In the genomic region with DNA sequence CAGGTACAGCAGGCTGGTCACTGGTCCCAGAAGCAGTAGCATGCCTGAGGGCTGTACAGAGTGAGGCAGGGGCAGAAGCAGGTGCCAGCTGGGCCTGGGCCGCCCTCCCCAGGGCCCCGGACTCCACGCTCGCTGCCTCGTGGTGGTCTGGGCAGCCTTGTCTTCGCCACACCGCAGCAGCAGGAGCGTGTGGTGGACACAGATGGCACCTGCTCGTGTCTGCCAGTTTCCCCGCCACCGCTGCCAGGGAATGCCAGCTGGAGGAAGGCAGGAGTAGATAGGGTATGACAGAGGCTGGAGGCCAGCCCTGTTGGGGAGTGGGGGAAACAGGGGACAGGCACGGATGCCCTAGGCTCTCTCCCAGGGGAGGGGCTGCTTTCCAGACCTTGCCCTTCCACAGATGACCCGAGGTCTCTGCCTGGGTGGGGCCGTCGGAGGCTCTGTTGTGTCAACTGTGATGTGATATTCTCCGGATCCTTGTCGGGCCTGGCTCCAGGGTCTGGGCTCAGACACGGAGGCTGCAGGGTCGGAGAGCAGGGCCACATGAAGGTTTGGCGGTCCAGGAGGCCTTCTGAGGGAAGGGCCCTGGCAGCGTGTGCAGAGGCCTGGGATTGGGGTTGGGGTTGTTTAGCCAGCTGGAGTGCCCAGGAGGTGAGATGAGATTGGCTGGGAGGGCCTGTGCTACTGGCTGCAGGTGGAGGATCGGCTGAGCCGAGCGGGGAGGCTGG, we compare ENCODE assay signal across 1 cellular context.
TF ChIP-seq lines count a peak whose summit lies in the region.

No MANE protein-coding gene starts in this region.

TF ChIP-seq in HepG2, 621 proteins besides CTCF, POLR2A, EP300 and RAD21:
- TF ChIP-seq, protein P1, sequence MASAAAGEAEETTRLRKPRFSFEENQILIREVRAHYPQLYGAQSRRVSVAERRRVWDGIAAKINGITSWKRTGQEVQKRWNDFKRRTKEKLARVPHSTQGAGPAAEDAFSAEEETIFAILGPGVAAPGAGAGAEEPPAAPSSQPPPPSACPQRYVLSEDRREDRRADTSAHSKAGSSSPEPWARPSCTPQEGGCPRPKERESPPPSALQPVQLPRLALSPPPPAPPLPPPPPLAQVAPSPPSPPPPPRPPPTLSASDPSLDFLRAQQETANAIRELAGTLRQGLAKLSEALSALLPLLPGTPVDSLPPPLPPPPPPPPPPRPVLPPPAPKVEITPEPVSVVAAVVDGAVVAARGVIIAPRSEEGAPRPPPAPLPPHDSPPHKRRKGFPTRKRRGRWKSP (CRISPR knock-in tag; IDR thresholded peaks at IDR 0.05): no peak
- TF ChIP-seq HOXA7 (CRISPR knock-in tag; IDR thresholded peaks at IDR 0.05): no peak
- TF ChIP-seq, protein P2, sequence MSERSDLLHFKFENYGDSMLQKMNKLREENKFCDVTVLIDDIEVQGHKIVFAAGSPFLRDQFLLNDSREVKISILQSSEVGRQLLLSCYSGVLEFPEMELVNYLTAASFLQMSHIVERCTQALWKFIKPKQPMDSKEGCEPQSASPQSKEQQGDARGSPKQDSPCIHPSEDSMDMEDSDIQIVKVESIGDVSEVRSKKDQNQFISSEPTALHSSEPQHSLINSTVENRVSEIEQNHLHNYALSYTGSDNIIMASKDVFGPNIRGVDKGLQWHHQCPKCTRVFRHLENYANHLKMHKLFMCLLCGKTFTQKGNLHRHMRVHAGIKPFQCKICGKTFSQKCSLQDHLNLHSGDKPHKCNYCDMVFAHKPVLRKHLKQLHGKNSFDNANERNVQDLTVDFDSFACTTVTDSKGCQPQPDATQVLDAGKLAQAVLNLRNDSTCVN (CRISPR knock-in tag; IDR thresholded peaks at IDR 0.05; ENCODE audit: borderline replicate concordance): no peak
- TF ChIP-seq, protein P3, sequence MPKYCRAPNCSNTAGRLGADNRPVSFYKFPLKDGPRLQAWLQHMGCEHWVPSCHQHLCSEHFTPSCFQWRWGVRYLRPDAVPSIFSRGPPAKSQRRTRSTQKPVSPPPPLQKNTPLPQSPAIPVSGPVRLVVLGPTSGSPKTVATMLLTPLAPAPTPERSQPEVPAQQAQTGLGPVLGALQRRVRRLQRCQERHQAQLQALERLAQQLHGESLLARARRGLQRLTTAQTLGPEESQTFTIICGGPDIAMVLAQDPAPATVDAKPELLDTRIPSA (CRISPR knock-in tag; IDR thresholded peaks at IDR 0.05; ENCODE audit: borderline replicate concordance): no peak
- no peak for TF ChIP-seq ZNF891 (CRISPR knock-in tag; IDR thresholded peaks at IDR 0.05)
- TF ChIP-seq CREB1 (IDR thresholded peaks at IDR 0.05): no peak
- TF ChIP-seq CREB1 (CRISPR knock-in tag; IDR thresholded peaks at IDR 0.05): no peak
- TF ChIP-seq, protein P4, sequence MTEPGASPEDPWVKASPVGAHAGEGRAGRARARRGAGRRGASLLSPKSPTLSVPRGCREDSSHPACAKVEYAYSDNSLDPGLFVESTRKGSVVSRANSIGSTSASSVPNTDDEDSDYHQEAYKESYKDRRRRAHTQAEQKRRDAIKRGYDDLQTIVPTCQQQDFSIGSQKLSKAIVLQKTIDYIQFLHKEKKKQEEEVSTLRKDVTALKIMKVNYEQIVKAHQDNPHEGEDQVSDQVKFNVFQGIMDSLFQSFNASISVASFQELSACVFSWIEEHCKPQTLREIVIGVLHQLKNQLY (CRISPR knock-in tag; IDR thresholded peaks at IDR 0.05): no peak
- TF ChIP-seq, protein P5, sequence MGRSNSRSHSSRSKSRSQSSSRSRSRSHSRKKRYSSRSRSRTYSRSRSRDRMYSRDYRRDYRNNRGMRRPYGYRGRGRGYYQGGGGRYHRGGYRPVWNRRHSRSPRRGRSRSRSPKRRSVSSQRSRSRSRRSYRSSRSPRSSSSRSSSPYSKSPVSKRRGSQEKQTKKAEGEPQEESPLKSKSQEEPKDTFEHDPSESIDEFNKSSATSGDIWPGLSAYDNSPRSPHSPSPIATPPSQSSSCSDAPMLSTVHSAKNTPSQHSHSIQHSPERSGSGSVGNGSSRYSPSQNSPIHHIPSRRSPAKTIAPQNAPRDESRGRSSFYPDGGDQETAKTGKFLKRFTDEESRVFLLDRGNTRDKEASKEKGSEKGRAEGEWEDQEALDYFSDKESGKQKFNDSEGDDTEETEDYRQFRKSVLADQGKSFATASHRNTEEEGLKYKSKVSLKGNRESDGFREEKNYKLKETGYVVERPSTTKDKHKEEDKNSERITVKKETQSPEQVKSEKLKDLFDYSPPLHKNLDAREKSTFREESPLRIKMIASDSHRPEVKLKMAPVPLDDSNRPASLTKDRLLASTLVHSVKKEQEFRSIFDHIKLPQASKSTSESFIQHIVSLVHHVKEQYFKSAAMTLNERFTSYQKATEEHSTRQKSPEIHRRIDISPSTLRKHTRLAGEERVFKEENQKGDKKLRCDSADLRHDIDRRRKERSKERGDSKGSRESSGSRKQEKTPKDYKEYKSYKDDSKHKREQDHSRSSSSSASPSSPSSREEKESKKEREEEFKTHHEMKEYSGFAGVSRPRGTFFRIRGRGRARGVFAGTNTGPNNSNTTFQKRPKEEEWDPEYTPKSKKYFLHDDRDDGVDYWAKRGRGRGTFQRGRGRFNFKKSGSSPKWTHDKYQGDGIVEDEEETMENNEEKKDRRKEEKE (IDR thresholded peaks at IDR 0.05): no peak
- TF ChIP-seq TCF7 (IDR thresholded peaks at IDR 0.05; ENCODE audit: low read depth): no peak
- TF ChIP-seq SPEN (CRISPR knock-in tag; IDR thresholded peaks at IDR 0.05; ENCODE audit: low read depth): no peak
- no peak for TF ChIP-seq CHD4 (IDR thresholded peaks at IDR 0.05; ENCODE audit: borderline replicate concordance, low read length)
